Comparison of ENCODE assay signal across 39 cellular contexts in genomic region chr16:57672824-57673223, GRCh38. TPM values are rescaled to one million over a fixed set of nuclear protein-coding genes. Genes with fewer than 3 reads are reported as not detected.
"Had no signal": no experiment of that assay in that cellular context is flagged by ENCODE, and none has a peak within 500 bp of the region (broad histone marks: within the 10 kb centered on the region; RNA-seq: fewer than 3 reads in every experiment).

No MANE protein-coding gene starts in this region.

- H3K4me1 Mint-ChIP-seq: activated B cell treated with CpG ODN at 0.5 μM for 24 hours; activated CD4-positive, alpha-beta T cell treated with anti-CD3 and anti-CD28 coated beads, Interleukin-2, amount 10 ng/mL, durations not matched to agents 24 days and 14 days; activated naive CD8-positive, alpha-beta T cell treated with anti-CD3 and anti-CD28 coated beads for 36 hours; activated T-helper 17 cell treated with anti-CD3 and anti-CD28 coated beads, Interleukin-2, amount 50 U/mL, for 72 hours had no signal

- H3K9me3 Mint-ChIP-seq: activated B cell treated with CpG ODN at 0.5 μM for 24 hours; activated CD4-positive, alpha-beta memory T cell treated with anti-CD3 and anti-CD28 coated beads for 36 hours; activated CD4-positive, alpha-beta T cell treated with anti-CD3 and anti-CD28 coated beads, Interleukin-2, amount 10 ng/mL, durations not matched to agents 24 days and 14 days; activated CD8-positive, alpha-beta T cell treated with anti-CD3 and anti-CD28 coated beads for 36 hours; activated naive CD4-positive, alpha-beta T cell treated with anti-CD3 and anti-CD28 coated beads for 36 hours; activated naive CD4-positive, alpha-beta T cell treated with anti-CD3 and anti-CD28 coated beads, Interleukin-2, amount 50 U/mL, for 72 hours; activated naive CD8-positive, alpha-beta T cell treated with anti-CD3 and anti-CD28 coated beads for 36 hours; activated T-cell treated with anti-CD3 and anti-CD28 coated beads, Interleukin-2, amount 50 U/mL, for 4 hours; activated T-cell treated with anti-CD3 and anti-CD28 coated beads, Interleukin-2, amount 50 U/mL, for 72 hours; activated T-helper 1 cell treated with anti-CD3 and anti-CD28 coated beads, Interleukin-12 subunit alpha, Interleukin-12 subunit beta, Interleukin-2, Interleukin-4 antibody, amounts not matched to agents 30 ng/mL and 10 ng/mL and 1 ng/mL, durations not matched to agents 14 hours and 24 hours and 36 hours; activated T-helper 17 cell treated with anti-CD3 and anti-CD28 coated beads, Interleukin-2, amount 50 U/mL, for 72 hours; T-helper 1 cell treated with Interleukin-12 subunit alpha and Interleukin-12 subunit beta and Interleukin-4 antibody, amounts not matched to agents 30 μg/mL and 1 μg/mL, for 36 hours; T-helper 2 cell treated with Interferon-gamma antibody and Interleukin-4, amounts not matched to agents 5 μg/mL and 100 μg/mL, for 36 hours had no signal

- H3K27ac ChIP-seq: adrenal gland, body of pancreas, brain microvascular endothelial cell, breast epithelium, VCaP had no signal

- H3K36me3 ChIP-seq: adrenal gland, brain microvascular endothelial cell, breast epithelium had no signal

- H3K9me3 ChIP-seq: adrenal gland, body of pancreas, breast epithelium had no signal

- FAIRE-seq: astrocyte, TTC549 had no signal

- H3K36me3 Mint-ChIP-seq: activated CD4-positive, alpha-beta memory T cell treated with anti-CD3 and anti-CD28 coated beads for 36 hours; activated naive CD4-positive, alpha-beta T cell treated with anti-CD3 and anti-CD28 coated beads, Interleukin-2, amount 50 U/mL, for 72 hours; activated naive CD8-positive, alpha-beta T cell treated with anti-CD3 and anti-CD28 coated beads for 36 hours had no signal

- H3K27me3 ChIP-seq: adrenal gland, body of pancreas, breast epithelium had no signal

- DNase-seq: activated B cell treated with CpG ODN at 0.5 μM for 24 hours; activated CD4-positive, alpha-beta memory T cell treated with anti-CD3 and anti-CD28 coated beads for 36 hours; activated CD4-positive, alpha-beta T cell treated with anti-CD3 and anti-CD28 coated beads for 4 hours; activated CD4-positive, alpha-beta T cell treated with anti-CD3 and anti-CD28 coated beads, Interleukin-2, amount 10 ng/mL, durations not matched to agents 24 days and 14 days; activated CD4-positive, alpha-beta T cell treated with anti-CD3 and anti-CD28 coated beads, Interleukin-2, amount 50 U/mL, for 1 hour; activated CD4-positive, alpha-beta T cell treated with anti-CD3 and anti-CD28 coated beads, Interleukin-2, amount 50 U/mL, for 4 hours; activated CD4-positive, CD25-positive, alpha-beta regulatory T cell treated with anti-CD3 and anti-CD28 coated beads, Interleukin-2, amount 50 U/mL, for 72 hours; activated CD8-positive, alpha-beta memory T cell treated with anti-CD3 and anti-CD28 coated beads, Interleukin-2, amount 50 U/mL, for 4 hours; activated CD8-positive, alpha-beta T cell treated with anti-CD3 and anti-CD28 coated beads for 36 hours; activated effector memory CD4-positive, alpha-beta T cell treated with anti-CD3 and anti-CD28 coated beads, Interleukin-2, amount 50 U/mL, for 16 hours; activated gamma-delta T cell treated with Interleukin-2 at 50 U/mL for 16 hours; activated naive CD4-positive, alpha-beta T cell; activated naive CD4-positive, alpha-beta T cell treated with anti-CD3 and anti-CD28 coated beads for 36 hours; activated naive CD4-positive, alpha-beta T cell treated with anti-CD3 and anti-CD28 coated beads, Interleukin-2, amount 50 U/mL, for 16 hours; activated naive CD8-positive, alpha-beta T cell treated with anti-CD3 and anti-CD28 coated beads for 36 hours; activated T-cell treated with anti-CD3 and anti-CD28 coated beads for 4 hours; activated T-cell treated with anti-CD3 and anti-CD28 coated beads, Interleukin-2, amount 50 U/mL, for 1 hour; activated T-cell treated with anti-CD3 and anti-CD28 coated beads, Interleukin-2, amount 50 U/mL, for 4 hours; activated T-cell treated with anti-CD3 and anti-CD28 coated beads, Interleukin-2, amount 50 U/mL, for 72 hours; adrenal gland; amniotic stem cell; aorta; brain microvascular endothelial cell; central memory CD4-positive, alpha-beta T cell; T-helper 1 cell; T-helper 2 cell; T-helper 9 cell had no signal

- H3K27me3 Mint-ChIP-seq: activated CD8-positive, alpha-beta T cell treated with anti-CD3 and anti-CD28 coated beads for 36 hours had no signal

- ATAC-seq: activated CD8-positive, alpha-beta T cell treated with anti-CD3 and anti-CD28 coated beads for 36 hours; activated naive CD4-positive, alpha-beta T cell treated with anti-CD3 and anti-CD28 coated beads, Interleukin-2, amount 50 U/mL, for 72 hours; activated T-cell treated with anti-CD3 and anti-CD28 coated beads, Interleukin-2, amount 50 U/mL, for 4 hours; activated T-cell treated with anti-CD3 and anti-CD28 coated beads, Interleukin-2, amount 50 U/mL, for 72 hours; activated T-helper 17 cell treated with anti-CD3 and anti-CD28 coated beads, Interleukin-2, amount 50 U/mL, for 72 hours; body of pancreas had no signal

- H3K4me3 Mint-ChIP-seq: activated B cell treated with CpG ODN at 0.5 μM for 24 hours; activated CD4-positive, alpha-beta memory T cell treated with anti-CD3 and anti-CD28 coated beads for 36 hours; activated CD4-positive, alpha-beta T cell treated with anti-CD3 and anti-CD28 coated beads, Interleukin-2, amount 10 ng/mL, durations not matched to agents 24 days and 14 days; activated CD8-positive, alpha-beta T cell treated with anti-CD3 and anti-CD28 coated beads for 36 hours; activated naive CD4-positive, alpha-beta T cell treated with anti-CD3 and anti-CD28 coated beads for 36 hours; activated naive CD8-positive, alpha-beta T cell treated with anti-CD3 and anti-CD28 coated beads for 36 hours; activated T-cell treated with anti-CD3 and anti-CD28 coated beads, Interleukin-2, amount 50 U/mL, for 4 hours; activated T-cell treated with anti-CD3 and anti-CD28 coated beads, Interleukin-2, amount 50 U/mL, for 72 hours; activated T-helper 1 cell treated with anti-CD3 and anti-CD28 coated beads, Interleukin-12 subunit alpha, Interleukin-12 subunit beta, Interleukin-2, Interleukin-4 antibody, amounts not matched to agents 30 ng/mL and 10 ng/mL and 1 ng/mL, durations not matched to agents 14 hours and 24 hours and 36 hours; activated T-helper 17 cell treated with anti-CD3 and anti-CD28 coated beads, Interleukin-2, amount 50 U/mL, for 72 hours; T-helper 1 cell treated with Interleukin-12 subunit alpha and Interleukin-12 subunit beta and Interleukin-4 antibody, amounts not matched to agents 30 μg/mL and 1 μg/mL, for 36 hours; T-helper 2 cell treated with Interferon-gamma antibody and Interleukin-4, amounts not matched to agents 5 μg/mL and 100 μg/mL, for 36 hours had no signal

- H3K4me3 ChIP-seq: adrenal gland, body of pancreas, breast epithelium had no signal

- H3K27ac Mint-ChIP-seq: activated B cell treated with CpG ODN at 0.5 μM for 24 hours; activated CD4-positive, alpha-beta memory T cell treated with anti-CD3 and anti-CD28 coated beads for 36 hours; activated CD4-positive, alpha-beta T cell treated with anti-CD3 and anti-CD28 coated beads, Interleukin-2, amount 10 ng/mL, durations not matched to agents 24 days and 14 days; activated CD8-positive, alpha-beta T cell treated with anti-CD3 and anti-CD28 coated beads for 36 hours; activated naive CD4-positive, alpha-beta T cell treated with anti-CD3 and anti-CD28 coated beads for 36 hours; activated naive CD4-positive, alpha-beta T cell treated with anti-CD3 and anti-CD28 coated beads, Interleukin-2, amount 50 U/mL, for 72 hours; activated naive CD8-positive, alpha-beta T cell treated with anti-CD3 and anti-CD28 coated beads for 36 hours; activated T-cell treated with anti-CD3 and anti-CD28 coated beads, Interleukin-2, amount 50 U/mL, for 72 hours; activated T-helper 1 cell treated with anti-CD3 and anti-CD28 coated beads, Interleukin-12 subunit alpha, Interleukin-12 subunit beta, Interleukin-2, Interleukin-4 antibody, amounts not matched to agents 30 ng/mL and 10 ng/mL and 1 ng/mL, durations not matched to agents 14 hours and 24 hours and 36 hours; activated T-helper 17 cell treated with anti-CD3 and anti-CD28 coated beads, Interleukin-2, amount 50 U/mL, for 72 hours; T-helper 1 cell treated with Interleukin-12 subunit alpha and Interleukin-12 subunit beta and Interleukin-4 antibody, amounts not matched to agents 30 μg/mL and 1 μg/mL, for 36 hours; T-helper 2 cell treated with Interferon-gamma antibody and Interleukin-4, amounts not matched to agents 5 μg/mL and 100 μg/mL, for 36 hours had no signal

- H3K4me1 ChIP-seq: adrenal gland had no signal

RNA-seq across cellular contexts. Expression of gene ADGRG3, which starts 4.7 kb away (rescaled TPM):
- total RNA-seq: activated B cell treated with CpG ODN at 0.5 μM for 24 hours; activated CD4-positive, alpha-beta memory T cell treated with anti-CD3 and anti-CD28 coated beads for 36 hours; activated CD4-positive, alpha-beta T cell treated with anti-CD3 and anti-CD28 coated beads, Interleukin-2, amount 10 ng/mL, durations not matched to agents 24 days and 14 days; activated CD8-positive, alpha-beta memory T cell treated with anti-CD3 and anti-CD28 coated beads for 36 hours; activated CD8-positive, alpha-beta T cell treated with anti-CD3 and anti-CD28 coated beads for 36 hours; activated naive CD8-positive, alpha-beta T cell treated with anti-CD3 and anti-CD28 coated beads for 36 hours; activated T-cell treated with anti-CD3 and anti-CD28 coated beads, Interleukin-2, amount 50 U/mL, for 4 hours; activated T-helper 1 cell treated with anti-CD3 and anti-CD28 coated beads, Interleukin-12 subunit alpha, Interleukin-12 subunit beta, Interleukin-2, Interleukin-4 antibody, amounts not matched to agents 30 ng/mL and 10 ng/mL and 1 ng/mL, durations not matched to agents 14 hours and 24 hours and 36 hours; activated T-helper 17 cell treated with anti-CD3 and anti-CD28 coated beads, Interleukin-2, amount 50 U/mL, for 72 hours; astrocyte had no signal

RNA-seq across cellular contexts. Expression of gene DRC7, which starts 21.8 kb away (rescaled TPM):
- total RNA-seq: activated B cell treated with CpG ODN at 0.5 μM for 24 hours; activated CD4-positive, alpha-beta memory T cell treated with anti-CD3 and anti-CD28 coated beads for 36 hours; activated CD4-positive, alpha-beta T cell treated with anti-CD3 and anti-CD28 coated beads, Interleukin-2, amount 10 ng/mL, durations not matched to agents 24 days and 14 days; activated CD8-positive, alpha-beta memory T cell treated with anti-CD3 and anti-CD28 coated beads for 36 hours; activated naive CD4-positive, alpha-beta T cell treated with anti-CD3 and anti-CD28 coated beads, Interleukin-2, amount 50 U/mL, for 72 hours; activated naive CD8-positive, alpha-beta T cell treated with anti-CD3 and anti-CD28 coated beads for 36 hours; activated T-cell treated with anti-CD3 and anti-CD28 coated beads, Interleukin-2, amount 50 U/mL, for 4 hours; activated T-helper 1 cell treated with anti-CD3 and anti-CD28 coated beads, Interleukin-12 subunit alpha, Interleukin-12 subunit beta, Interleukin-2, Interleukin-4 antibody, amounts not matched to agents 30 ng/mL and 10 ng/mL and 1 ng/mL, durations not matched to agents 14 hours and 24 hours and 36 hours; activated T-helper 17 cell treated with anti-CD3 and anti-CD28 coated beads, Interleukin-2, amount 50 U/mL, for 72 hours; adrenal gland; aorta; astrocyte; cardiac septum had no signal
